Comparison of ENCODE assay signal across 23 cellular contexts in the genomic region with DNA sequence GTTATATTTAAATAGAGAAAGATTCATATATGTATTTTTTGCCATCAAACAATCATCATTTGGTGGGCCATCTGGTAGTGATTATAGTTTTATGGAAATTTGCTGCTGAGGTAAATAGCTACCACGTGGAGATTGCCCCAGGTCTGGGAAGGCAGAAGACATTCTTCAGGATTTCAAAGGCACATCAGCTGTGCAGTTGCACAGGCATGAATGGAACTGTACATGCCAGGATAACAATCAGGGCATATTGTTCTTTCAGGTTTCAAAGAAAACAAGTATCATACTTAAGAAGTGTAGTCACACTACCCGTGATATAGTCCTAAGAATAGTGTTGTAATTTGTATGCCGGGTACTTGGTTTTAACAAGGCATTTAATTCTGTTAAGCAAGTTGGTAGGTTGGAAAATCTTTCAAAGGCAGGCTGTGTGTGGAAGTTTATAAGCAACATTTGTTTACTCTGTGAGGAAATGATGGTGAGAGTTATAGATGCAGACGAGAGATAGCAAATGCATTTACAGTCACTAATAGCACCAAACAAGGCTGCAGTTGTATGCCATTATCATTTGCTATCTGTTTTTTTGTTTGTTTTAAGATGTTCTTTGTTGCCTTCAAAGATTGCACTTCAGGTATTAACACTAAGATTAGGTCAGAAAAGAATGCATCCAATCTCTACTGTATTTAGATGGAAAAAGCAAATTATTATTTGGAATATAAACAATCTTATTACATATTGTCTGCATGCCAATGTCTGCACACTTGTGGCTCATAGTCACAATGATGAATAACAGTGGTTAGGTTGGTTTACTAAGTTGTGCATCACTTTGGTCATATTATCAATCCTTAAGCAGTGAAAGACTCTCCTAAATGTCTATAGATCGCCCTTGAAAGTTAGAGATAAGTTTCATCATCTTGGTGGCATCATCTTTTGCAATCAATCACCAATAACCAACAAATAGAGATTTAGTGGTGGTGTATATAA. TPM values are rescaled to one million over a fixed set of nuclear protein-coding genes. Genes with fewer than 3 reads are reported as not detected.
DNase-seq lines count a peak whose midpoint lies in the region; ATAC-seq, FAIRE-seq and TF ChIP-seq lines count a peak whose summit lies in the region.
"Had no signal": no experiment of that assay in that cellular context is flagged by ENCODE, and none has a peak within 500 bp of the region (broad histone marks: within the 10 kb centered on the region; RNA-seq: fewer than 3 reads in every experiment).

No MANE protein-coding gene starts in this region.

- H2BK5ac ChIP-seq in mesendoderm (ENCODE audit: low read length), result no peak overlapping the region

- no peak overlapping the region for H3K23ac ChIP-seq in mesendoderm (ENCODE audit: low read length)

- no peak overlapping the region for H2AK5ac ChIP-seq in mesendoderm (ENCODE audit: low read length)

- TF ChIP-seq POLR2A in GM12891 (IDR thresholded peaks at IDR 0.05; ENCODE audit: low read depth, low read length), result no peak

- no peak overlapping the region for H3K18ac ChIP-seq in mesendoderm (ENCODE audit: low read length)

- H4K8ac ChIP-seq in mesendoderm (ENCODE audit: low read depth, low read length), result no peak overlapping the region

- no peak for ATAC-seq in Right ventricle myocardium inferior
- ATAC-seq: activated CD8-positive, alpha-beta T cell treated with anti-CD3 and anti-CD28 coated beads, Interleukin-2, amount 10 ng/mL, durations not matched to agents 7 days and 5 days; gastroesophageal sphincter; GM23338; mucosa of descending colon; WTC11 had no signal

- TF ChIP-seq CTCF in choroid plexus epithelial cell (conservative IDR thresholded peaks at IDR 0.05; ENCODE audit: low read depth, low read length), result no peak

- no peak for DNase-seq in GM12891 (ENCODE audit: insufficient read length, low spot score)
- DNase-seq in RPMI7951 (ENCODE audit: low read depth), result peak; percentile 6
- peak; percentile 29 for DNase-seq in choroid plexus epithelial cell (ENCODE audit: low read depth)
- DNase-seq in mesendoderm, result peak; percentile 10
- DNase-seq in C1 segment of cervical spinal cord (lab: John Stamatoyannopoulos, UW), result no peak
- DNase-seq in stimulated activated CD8-positive, alpha-beta memory T cell treated with anti-CD3 and anti-CD28 coated beads, Interleukin-4, amount 100 ng/mL, for 48 hours, result no peak
- DNase-seq in NCI-H187 (lab: John Stamatoyannopoulos, UW), result no peak
- no peak for DNase-seq in Right ventricle myocardium inferior (ENCODE audit: missing footprints)
- DNase-seq: activated CD8-positive, alpha-beta T cell treated with anti-CD3 and anti-CD28 coated beads, Interleukin-2, amount 10 ng/mL, durations not matched to agents 7 days and 5 days; activated naive CD8-positive, alpha-beta T cell treated with anti-CD3 and anti-CD28 coated beads for 36 hours; CD8-positive, alpha-beta memory T cell; DMS79; effector memory CD4-positive, alpha-beta T cell; IMR-90; mucosa of descending colon; NCI-H1930; NCI-H446; stimulated activated naive CD4-positive, alpha-beta T cell had no signal

- intact Hi-C loops in Right ventricle myocardium inferior (cut with DNase I), result no loop called here

- no peak overlapping the region for H2BK120ac ChIP-seq in mesendoderm (ENCODE audit: low read depth, low read length)

- no peak overlapping the region for H3K9ac ChIP-seq in mesendoderm (ENCODE audit: low read length)
- H3K9ac ChIP-seq: neural progenitor cell had no signal

- no peaks in the 10 kb centered on the region for H3K79me2 ChIP-seq in mesendoderm (ENCODE audit: control insufficient read depth, insufficient read depth, low read length)

- H3K79me1 ChIP-seq in mesendoderm (ENCODE audit: low read length), result no peaks in the 10 kb centered on the region

- no peaks in the 10 kb centered on the region for H3K36me3 ChIP-seq in mesendoderm (ENCODE audit: control insufficient read depth, insufficient read depth, low read length)
- H3K36me3 ChIP-seq: gastroesophageal sphincter, neural progenitor cell, tibial nerve had no signal

- no peak overlapping the region for H4K5ac ChIP-seq in mesendoderm (ENCODE audit: low read length)

- no peak overlapping the region for H3K4me3 ChIP-seq in choroid plexus epithelial cell (ENCODE audit: low read depth, low read length)
- H3K4me3 ChIP-seq in mesendoderm (ENCODE audit: low read length), result no peak overlapping the region
- H3K4me3 ChIP-seq: gastroesophageal sphincter, GM23338, mucosa of descending colon, neural progenitor cell, tibial nerve had no signal

- FAIRE-seq in GM12891 (lab: Jason Lieb, UNC), result peak; percentile 28

- no peak overlapping the region for H3K27ac ChIP-seq in mesendoderm (ENCODE audit: low read depth, low read length)
- H3K27ac ChIP-seq: gastroesophageal sphincter, neural progenitor cell, tibial nerve had no signal

- H3K4me1 ChIP-seq in mesendoderm (ENCODE audit: control insufficient read depth, low read depth, low read length), result no peaks in the 10 kb centered on the region
- H3K4me1 ChIP-seq: tibial nerve had no signal

- peak overlapping the region; percentile 31 for H3K4ac ChIP-seq in mesendoderm (ENCODE audit: low read depth, low read length)

- H2BK15ac ChIP-seq in mesendoderm (replicated peaks; ENCODE audit: low read depth), result no peak overlapping the region

- WGBS in mesendoderm (ENCODE audit: extremely low coverage, insufficient coverage, low lambda C conversion rate), result no CpG with 5 or more reads among the region's 5 CpGs

- H3K4me2 ChIP-seq in mesendoderm (ENCODE audit: low read length), result no peak overlapping the region
- H3K4me2 ChIP-seq: GM23338, neural progenitor cell had no signal

- H3K27me3 ChIP-seq in mesendoderm (ENCODE audit: insufficient read depth, low read length, poor library complexity), result no peaks in the 10 kb centered on the region
- H3K27me3 ChIP-seq: gastroesophageal sphincter, neural progenitor cell, tibial nerve had no signal

- H3K56ac ChIP-seq in mesendoderm (ENCODE audit: low read length), result no peak overlapping the region

TF ChIP-seq in GM12891, 5 proteins besides CTCF, POLR2A, EP300 and RAD21:
- TF ChIP-seq SPI1 (IDR thresholded peaks at IDR 0.05; ENCODE audit: low read depth, low read length) (no peak), POLR2AphosphoS5 (IDR thresholded peaks at IDR 0.05; ENCODE audit: low read depth, low read length) (no peak), PAX5 (IDR thresholded peaks at IDR 0.05; ENCODE audit: insufficient read depth, low read length, severe bottlenecking) (no peak), POU2F2 (IDR thresholded peaks at IDR 0.05; ENCODE audit: low read depth, low read length) (no peak), TAF1 (IDR thresholded peaks at IDR 0.05; ENCODE audit: low read depth, low read length) (no peak)
TF ChIP-seq in GM12891: peak in this region for 0.

RNA-seq across cellular contexts. Expression of a gene that starts 55.3 kb away (rescaled TPM):
- polyA plus RNA-seq in GM12891 (2012; ENCODE audit: low read depth, missing spikeins), result 12,048 TPM
- 3,875 and 4,006 TPM in 2 replicates for total RNA-seq in RPMI7951 (2014; rRNA removed; shearing (Covaris generic))
- 4,570 TPM for polyA plus RNA-seq in mesendoderm (2013, experiment 1 of 2)
- 4,487 TPM for polyA plus RNA-seq in mesendoderm (2013, experiment 2 of 2)
- total RNA-seq in Right ventricle myocardium inferior, result 1,242 TPM

Comparison
In these comparisons a context has a peak if more than half of its experiments do, and no peak if none do; other contexts are left out.
1. DNase-seq: peak in RPMI7951 (single experiment), choroid plexus epithelial cell (single experiment) and mesendoderm (single experiment); none in GM12891 (single experiment), C1 segment of cervical spinal cord (0 of 14), stimulated activated CD8-positive, alpha-beta memory T cell treated with anti-CD3 and anti-CD28 coated beads, Interleukin-4, amount 100 ng/mL, for 48 hours (single experiment), NCI-H187 (0 of 2) and Right ventricle myocardium inferior (single experiment).